9 cellular contexts compared by ENCODE assay signal in genomic region chr1:25642710-25643109, GRCh38. TPM values are rescaled to one million over a fixed set of nuclear protein-coding genes. Genes with fewer than 3 reads are reported as not detected.
DNase-seq lines count a peak whose midpoint lies in the region; ATAC-seq and TF ChIP-seq lines count a peak whose summit lies in the region.
"Had no signal": no experiment of that assay in that cellular context is flagged by ENCODE, and none has a peak within 500 bp of the region (broad histone marks: within the 10 kb centered on the region; RNA-seq: fewer than 3 reads in every experiment).

No MANE protein-coding gene starts in this region.

- H3K27ac Mint-ChIP-seq in MCF 10A (ENCODE audit: low read depth, unreplicated experiment), result no peak overlapping the region

- ATAC-seq in GM18867 (IDR thresholded peaks at IDR 0.05; ENCODE audit: unreplicated experiment), result peak; percentile 70
- no peak for ATAC-seq in GM21717 (IDR thresholded peaks at IDR 0.05; ENCODE audit: unreplicated experiment)

- in situ Hi-C loops in transverse colon (cut with MboI; ENCODE audit: low pct_ligation_motif_present in 1 of 4, low pct_unique_long_range_greater_than_20kb in 1 of 4, low sequenced_read_pairs in 3 of 4), result no loop called here

- H3K9me3 Mint-ChIP-seq in MCF 10A (ENCODE audit: unreplicated experiment), result peaks cover 17% of the 10 kb centered on the region

- H3K9me3 ChIP-seq in mesenchymal stem cell (ENCODE audit: control insufficient read depth, low read length) (no peaks in the 10 kb centered on the region), transverse colon (peaks cover 0 to 9% of the 10 kb centered on the region in 2 donors), prostate gland (no peaks in the 10 kb centered on the region)

- no peak overlapping the region for H2BK5ac ChIP-seq in mesenchymal stem cell (ENCODE audit: low read depth, low read length, poor library complexity, severe bottlenecking)

- peaks cover 93% of the 10 kb centered on the region for H3K27me3 Mint-ChIP-seq in MCF 10A (ENCODE audit: insufficient read depth, unreplicated experiment)

- no peak overlapping the region for H2BK12ac ChIP-seq in mesenchymal stem cell (ENCODE audit: low read length in 2 of 2)

- H2AFZ ChIP-seq in mesenchymal stem cell (ENCODE audit: low read depth, low read length), result no peak overlapping the region

- no peak overlapping the region for H3K4me2 ChIP-seq in mesenchymal stem cell (ENCODE audit: low read length, poor library complexity, severe bottlenecking)

- TF ChIP-seq EP300 in transverse colon (IDR thresholded peaks at IDR 0.05; ENCODE audit: low read depth), result no peak

- H3K27ac ChIP-seq in mesenchymal stem cell (ENCODE audit: low read length, poor library complexity, severe bottlenecking), result no peak overlapping the region
- H3K27ac ChIP-seq in transverse colon, result peak overlapping the region; percentile 52 to 56 (median 54)
- H3K27ac ChIP-seq in prostate gland, result peak overlapping the region in 1 of 2 donors; percentile 9
- H3K27ac ChIP-seq: HL-60 had no signal

- peaks cover 0 to 21% of the 10 kb centered on the region in 2 experiments for H3K36me3 ChIP-seq in mesenchymal stem cell (ENCODE audit: control insufficient read depth in 1 of 2, insufficient read depth in 2 of 2, low read depth in 1 of 2, low read length in 2 of 2)
- no peaks in the 10 kb centered on the region for H3K36me3 ChIP-seq in transverse colon
- H3K36me3 ChIP-seq in prostate gland, result no peaks in the 10 kb centered on the region

- H3K27me3 ChIP-seq in mesenchymal stem cell (ENCODE audit: control insufficient read depth in 1 of 2, insufficient read depth in 1 of 2, low read length in 2 of 2) (peaks cover 0 to 64% of the 10 kb centered on the region in 2 experiments), transverse colon (no peaks in the 10 kb centered on the region), prostate gland (replicated peaks; ENCODE audit: insufficient read depth) (no peaks in the 10 kb centered on the region)

- no peak overlapping the region for H4K91ac ChIP-seq in mesenchymal stem cell (ENCODE audit: low read length)

- WGBS in mesenchymal stem cell, result 87% methylated on average over 7 of the region's 7 CpGs
- 58 to 72% methylated on average over 6 to 7 of the region's 7 CpGs for WGBS in transverse colon (ENCODE audit: low coverage in 1 of 2), 2 donors
- 89% methylated on average over 7 of the region's 7 CpGs for WGBS in prostate gland

- no peak overlapping the region for H3K14ac ChIP-seq in mesenchymal stem cell (ENCODE audit: low read length in 2 of 2)

- H3K4me3 ChIP-seq in mesenchymal stem cell (ENCODE audit: insufficient read depth in 1 of 2, low read depth in 1 of 2, low read length in 2 of 2) (peak overlapping the region in 1 of 2 experiments; percentile 44), transverse colon (no peak overlapping the region), prostate gland (no peak overlapping the region)

- no peak overlapping the region for H3K4me3 Mint-ChIP-seq in MCF 10A (ENCODE audit: unreplicated experiment)

- H3K9ac ChIP-seq in mesenchymal stem cell (ENCODE audit: low read length), result peak overlapping the region; percentile 18

- H2AK5ac ChIP-seq in mesenchymal stem cell (ENCODE audit: low read length, severe bottlenecking), result no peak overlapping the region

- H2BK15ac ChIP-seq in mesenchymal stem cell (ENCODE audit: low read depth, poor library complexity, severe bottlenecking), result no peak overlapping the region

- intact Hi-C loops in transverse colon (cut with DNase I; ENCODE audit: low total_unique reads), result no loop called here
- intact Hi-C loops in MCF 10A (cut with micrococcal nuclease), result no loop called here
- intact Hi-C loops in prostate gland (cut with DNase I), result no loop called here

- TF ChIP-seq POLR2A in transverse colon (IDR thresholded peaks at IDR 0.05) (no peak), prostate gland (IDR thresholded peaks at IDR 0.05) (no peak)

- H3K79me1 ChIP-seq in mesenchymal stem cell (replicated peaks; ENCODE audit: low read length, poor library complexity, severe bottlenecking), result no peaks in the 10 kb centered on the region

- H3K4me1 ChIP-seq in mesenchymal stem cell (ENCODE audit: control insufficient read depth, insufficient read depth, low read depth, low read length) (no peaks in the 10 kb centered on the region), transverse colon (peaks cover 4 to 17% (median 6%) of the 10 kb centered on the region in 4 donors), prostate gland (replicated peaks) (peaks cover 8% of the 10 kb centered on the region)

- H2BK120ac ChIP-seq in mesenchymal stem cell (ENCODE audit: low read depth, low read length), result no peak overlapping the region

- no peak for TF ChIP-seq CTCF in transverse colon (IDR thresholded peaks at IDR 0.05)
- no peak for TF ChIP-seq CTCF in MCF 10A (IDR thresholded peaks at IDR 0.05; ENCODE audit: unreplicated experiment)
- TF ChIP-seq CTCF in prostate gland (IDR thresholded peaks at IDR 0.05), result no peak

- H3K18ac ChIP-seq in mesenchymal stem cell (ENCODE audit: low read depth in 1 of 2, low read length in 2 of 2), result no peak overlapping the region

- H3K36me3 Mint-ChIP-seq in MCF 10A (ENCODE audit: insufficient read depth, unreplicated experiment), result peaks cover 13% of the 10 kb centered on the region

- POLR2A ChIA-PET in MCF 10A (lab: Yijun Ruan, JAX), result no interaction called here

- BruUV-seq in MCF 10A (replicated peaks; lab: Mats Ljungman, UMichigan), result no TSS peak

- no peak overlapping the region for H3K4ac ChIP-seq in mesenchymal stem cell (ENCODE audit: low read depth in 1 of 2, low read length in 2 of 2)

- CTCF ChIA-PET in MCF 10A (lab: Yijun Ruan, JAX), result interaction anchor here (0.7 kb wide), 1 partner anchor 12 kb away, joined by 3 read pairs; no protein-coding TSS in a partner anchor

- H4K8ac ChIP-seq in mesenchymal stem cell (ENCODE audit: low read length), result no peak overlapping the region

- peak; percentile 85 for DNase-seq in NOMO-1 treated with DMSO at 0.1 percent for 48 hours (lab: John Stamatoyannopoulos, UW; ENCODE audit: unreplicated experiment)
- peak; percentile 57 for DNase-seq in activated naive CD4-positive, alpha-beta T cell treated with anti-CD3 and anti-CD28 coated beads, Interleukin-2, amount 50 U/mL, for 16 hours
- DNase-seq in mesenchymal stem cell, result no peak
- peak; percentile 55 for DNase-seq in transverse colon
- DNase-seq in MCF 10A (ENCODE audit: unreplicated experiment), result no peak
- no peak for DNase-seq in prostate gland (ENCODE audit: low spot score)

- no peaks in the 10 kb centered on the region for H3K4me1 Mint-ChIP-seq in MCF 10A (ENCODE audit: insufficient read depth, unreplicated experiment)

- H3K23ac ChIP-seq in mesenchymal stem cell (ENCODE audit: low read length in 2 of 2), result no peak overlapping the region

RNA-seq across cellular contexts. Expression of gene MAN1C1, which starts 26.1 kb away (rescaled TPM):
- 11.2 TPM for polyA plus RNA-seq in mesenchymal stem cell (2013, experiment 1 of 2)
- 11.4 TPM for polyA plus RNA-seq in mesenchymal stem cell (2013, experiment 2 of 2)
- total RNA-seq in transverse colon (1 to 10 TPM; 2.4 to 6.8 (median 4.3) TPM), MCF 10A (2022) (not detected in 2 replicates), prostate gland (10 to 100 TPM; 22.8 to 34.4 TPM)

Comparison
In these comparisons a context has a peak if more than half of its experiments do, and no peak if none do; other contexts are left out.
1. DNase-seq: peak in NOMO-1 treated with DMSO at 0.1 percent for 48 hours (single experiment), activated naive CD4-positive, alpha-beta T cell treated with anti-CD3 and anti-CD28 coated beads, Interleukin-2, amount 50 U/mL, for 16 hours (single experiment) and transverse colon (single experiment); none in mesenchymal stem cell (single experiment), MCF 10A (single experiment) and prostate gland (single experiment).